Comparison of ENCODE assay signal across 12 cellular contexts in the genomic region with DNA sequence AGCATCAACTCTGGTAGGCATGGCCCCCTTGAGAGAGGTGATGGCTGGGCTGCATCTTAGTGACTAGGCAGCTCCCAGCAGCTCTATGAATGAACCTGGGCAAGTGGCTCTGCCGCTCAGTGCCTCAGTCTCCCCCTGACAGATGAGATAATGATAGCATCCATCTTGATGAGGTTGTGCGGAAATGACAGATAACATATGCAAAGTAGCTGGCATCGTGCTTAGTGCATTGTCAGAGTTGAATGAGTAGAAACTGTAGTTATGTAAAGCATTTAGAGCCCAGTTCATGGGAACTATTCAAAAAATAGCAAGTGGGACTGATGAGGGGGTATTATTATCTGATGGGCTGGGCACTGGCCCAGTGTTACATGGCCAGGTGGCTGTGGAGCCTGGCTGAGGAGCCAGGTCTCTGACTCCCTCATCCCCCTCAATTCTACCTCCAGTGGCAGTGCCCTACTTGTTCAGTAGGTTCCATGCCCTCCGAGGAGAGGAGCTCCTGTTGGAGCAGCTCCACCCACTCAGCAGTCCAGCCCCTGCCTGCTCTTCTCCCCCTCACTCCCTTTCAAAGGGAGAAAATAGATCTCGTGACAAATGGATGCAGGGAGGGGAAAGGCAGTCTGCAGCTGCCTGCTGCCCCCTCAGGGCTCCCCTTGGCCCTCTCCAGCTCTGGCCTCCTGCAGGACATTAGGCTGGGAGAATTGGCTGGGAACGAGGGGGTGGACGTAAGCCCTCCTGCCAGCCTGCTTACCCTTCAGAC. TPM values are rescaled to one million over a fixed set of nuclear protein-coding genes. Genes with fewer than 3 reads are reported as not detected.
DNase-seq lines count a peak whose midpoint lies in the region; FAIRE-seq and TF ChIP-seq lines count a peak whose summit lies in the region.
"Had no signal": no experiment of that assay in that cellular context is flagged by ENCODE, and none has a peak within 500 bp of the region (broad histone marks: within the 10 kb centered on the region; RNA-seq: fewer than 3 reads in every experiment).

No MANE protein-coding gene starts in this region.

- peak overlapping the region; percentile 97 for H3K27ac ChIP-seq in Karpas-422 (ENCODE audit: low read length)
- H3K27ac ChIP-seq in esophagus muscularis mucosa (replicated peaks in 1 of 4): peak overlapping the region; percentile 33 to 60 (median 40)
- peak overlapping the region; percentile 3 to 74 for H3K27ac ChIP-seq in small intestine (ENCODE audit: low read depth in 1 of 2, low read length in 1 of 2)

- H3K27me3 ChIP-seq in Karpas-422 (ENCODE audit: low read length) (no peaks in the 10 kb centered on the region), esophagus muscularis mucosa (no peaks in the 10 kb centered on the region), small intestine (ENCODE audit: control insufficient read depth in 2 of 2, insufficient read depth in 2 of 2, low read length in 2 of 2) (no peaks in the 10 kb centered on the region)
- H3K27me3 ChIP-seq: tibial artery had no signal

- H3K9ac ChIP-seq in Karpas-422 (ENCODE audit: low read length): peak overlapping the region; percentile 79

- no peak overlapping the region for H3K27ac Mint-ChIP-seq in activated CD4-positive, alpha-beta T cell treated with anti-CD3 and anti-CD28 coated beads, Interleukin-2, amount 10 ng/mL, durations not matched to agents 7 days and 5 days

- H3K9me3 ChIP-seq in Karpas-422 (ENCODE audit: low read length): no peaks in the 10 kb centered on the region
- H3K9me3 ChIP-seq in esophagus muscularis mucosa: no peaks in the 10 kb centered on the region
- H3K9me3 ChIP-seq in small intestine (ENCODE audit: control insufficient read depth, low read depth): no peaks in the 10 kb centered on the region
- H3K9me3 ChIP-seq: tibial artery had no signal

- CTCF ChIA-PET in activated CD4-positive, alpha-beta T cell treated with anti-CD3 and anti-CD28 coated beads, Interleukin-2, amount 10 ng/mL, durations not matched to agents 7 days and 5 days (lab: Charles Lee): interaction anchor here (1.1 to 3.5 kb wide), 3 partner anchors 23 to 35 kb away, joined by 3 to 14 read pairs (median 3); no protein-coding TSS in a partner anchor

- FAIRE-seq in GM18507 (lab: Jason Lieb, UNC) (peak; percentile 71), small intestine (lab: Jason Lieb, UNC) (no peak), RCC 7860 (lab: Jason Lieb, UNC) (no peak)

- no peak for TF ChIP-seq CTCF in esophagus muscularis mucosa (IDR thresholded peaks at IDR 0.05)

- H3K9me2 ChIP-seq in Karpas-422 (replicated peaks; ENCODE audit: insufficient read depth, low read length): no peaks in the 10 kb centered on the region

- TF ChIP-seq POLR2A in esophagus muscularis mucosa (IDR thresholded peaks at IDR 0.05; ENCODE audit: low read depth): no peak

- no peaks in the 10 kb centered on the region for H3K27me3 Mint-ChIP-seq in activated CD4-positive, alpha-beta T cell treated with anti-CD3 and anti-CD28 coated beads, Interleukin-2, amount 10 ng/mL, durations not matched to agents 7 days and 5 days

- H4K20me1 ChIP-seq in Karpas-422 (ENCODE audit: insufficient read depth, low read depth, low read length): peaks cover 26% of the 10 kb centered on the region; the same call in 1 of the 2 replicates

- WGBS in esophagus muscularis mucosa: 76% methylated on average over 7 of the region's 7 CpGs
- WGBS in small intestine, 3 donors: 75 to 88% (median 75%) methylated on average over 7 of the region's 7 CpGs

- peak overlapping the region; percentile 72 for H3K4me2 ChIP-seq in Karpas-422 (ENCODE audit: low read depth, low read length, poor library complexity, severe bottlenecking)

- no peaks in the 10 kb centered on the region for H3K9me3 Mint-ChIP-seq in activated CD4-positive, alpha-beta T cell treated with anti-CD3 and anti-CD28 coated beads, Interleukin-2, amount 10 ng/mL, durations not matched to agents 7 days and 5 days

- TF ChIP-seq EP300 in esophagus muscularis mucosa (IDR thresholded peaks at IDR 0.05): no peak

- H3K4me3 Mint-ChIP-seq in activated CD4-positive, alpha-beta T cell treated with anti-CD3 and anti-CD28 coated beads, Interleukin-2, amount 10 ng/mL, durations not matched to agents 7 days and 5 days: no peak overlapping the region

- peaks cover 51% of the 10 kb centered on the region for H3K4me1 Mint-ChIP-seq in activated CD4-positive, alpha-beta T cell treated with anti-CD3 and anti-CD28 coated beads, Interleukin-2, amount 10 ng/mL, durations not matched to agents 7 days and 5 days

- H3K4me1 ChIP-seq in Karpas-422 (ENCODE audit: low read length): peaks cover 100% of the 10 kb centered on the region
- H3K4me1 ChIP-seq in esophagus muscularis mucosa: peaks cover 12 to 97% (median 67%) of the 10 kb centered on the region in 4 donors
- H3K4me1 ChIP-seq in small intestine (ENCODE audit: control insufficient read depth in 2 of 2, insufficient read depth in 1 of 2, low read depth in 1 of 2, low read length in 1 of 2): peaks cover 3 to 25% of the 10 kb centered on the region in 2 donors

- H3K36me3 Mint-ChIP-seq in activated CD4-positive, alpha-beta T cell treated with anti-CD3 and anti-CD28 coated beads, Interleukin-2, amount 10 ng/mL, durations not matched to agents 7 days and 5 days (ENCODE audit: low read depth): no peaks in the 10 kb centered on the region

- H3K36me3 ChIP-seq in Karpas-422 (ENCODE audit: insufficient read depth, low read length) (no peaks in the 10 kb centered on the region), esophagus muscularis mucosa (peaks cover 0 to 6% (median 0%) of the 10 kb centered on the region in 4 donors), small intestine (ENCODE audit: control insufficient read depth in 2 of 2, insufficient read depth in 2 of 2, low read length in 2 of 2) (peaks cover 0 to 3% of the 10 kb centered on the region in 2 donors)

- H3K4me3 ChIP-seq in Karpas-422 (ENCODE audit: low read length): peak overlapping the region; percentile 61
- H3K4me3 ChIP-seq in esophagus muscularis mucosa: no peak overlapping the region
- no peak overlapping the region for H3K4me3 ChIP-seq in small intestine (ENCODE audit: low read depth in 1 of 2, low read length in 2 of 2)
- H3K4me3 ChIP-seq: tibial artery had no signal

- peaks cover 93% of the 10 kb centered on the region for H3K79me2 ChIP-seq in Karpas-422 (ENCODE audit: low read length)

- intact Hi-C loops in esophagus muscularis mucosa (cut with DNase I): no loop called here

- no peak for DNase-seq in GM18507 (ENCODE audit: extremely low spot score, insufficient read length, low read depth)
- peak; percentile 93 for DNase-seq in Karpas-422
- no peak for DNase-seq in esophagus muscularis mucosa (ENCODE audit: extremely low spot score)
- DNase-seq in small intestine: no peak
- DNase-seq in RCC 7860 (ENCODE audit: low spot score): no peak
- no peak for DNase-seq in GOT3 (lab: John Stamatoyannopoulos, UW)
- no peak for DNase-seq in activated CD4-positive, alpha-beta T cell treated with anti-CD3 and anti-CD28 coated beads, Interleukin-2, amount 10 ng/mL, durations not matched to agents 7 days and 5 days
- no peak for DNase-seq in epidermal melanocyte (ENCODE audit: insufficient read length, low spot score)
- DNase-seq: activated CD4-positive, CD25-positive, alpha-beta regulatory T cell treated with anti-CD3 and anti-CD28 coated beads, Interleukin-2, amount 50 U/mL, for 72 hours; activated naive CD4-positive, alpha-beta T cell had no signal

- H2AFZ ChIP-seq in Karpas-422 (ENCODE audit: low read length): no peak overlapping the region

- POLR2A ChIA-PET in activated CD4-positive, alpha-beta T cell treated with anti-CD3 and anti-CD28 coated beads, Interleukin-2, amount 10 ng/mL, durations not matched to agents 7 days and 5 days (lab: Charles Lee): no interaction called here

RNA-seq across cellular contexts. Expression of gene PRKCD, which starts 6.6 kb away (rescaled TPM):
- 22.7 and 27.9 TPM in 2 replicates for total RNA-seq in Karpas-422 (2014; rRNA removed; shearing (Covaris generic); ENCODE audit: low replicate concordance)
- 10 to 100 TPM in 3 of 4 donors, 1 to 10 TPM in 1; 7.0 to 16.7 (median 12.4) TPM for total RNA-seq in esophagus muscularis mucosa
- polyA plus RNA-seq in small intestine: 100 to 1,000 TPM in 1 of 3 donors, 10 to 100 TPM in 2; 28.9 to 150 (median 99.7) TPM
- 10 to 100 TPM; 19.9 to 23.5 TPM for total RNA-seq in activated CD4-positive, alpha-beta T cell treated with anti-CD3 and anti-CD28 coated beads, Interleukin-2, amount 10 ng/mL, durations not matched to agents 7 days and 5 days
- polyA plus RNA-seq: neural cell had no signal

RNA-seq across cellular contexts. Expression of gene RFT1, which starts 37.4 kb away (rescaled TPM):
- total RNA-seq in Karpas-422 (2014; rRNA removed; shearing (Covaris generic); ENCODE audit: low replicate concordance): 20.5 and 29.9 TPM in 2 replicates
- total RNA-seq in esophagus muscularis mucosa: 10 to 100 TPM in 1 of 4 donors, 1 to 10 TPM in 3; 6.8 to 10.3 (median 9.0) TPM
- polyA plus RNA-seq in small intestine: 10 to 100 TPM in 1 of 3 donors, 1 to 10 TPM in 2; 1.3 to 17.2 (median 1.9) TPM
- total RNA-seq in activated CD4-positive, alpha-beta T cell treated with anti-CD3 and anti-CD28 coated beads, Interleukin-2, amount 10 ng/mL, durations not matched to agents 7 days and 5 days: 10 to 100 TPM; 33.3 to 34.1 TPM

Comparison
In these comparisons a context has a peak if more than half of its experiments do, and no peak if none do; other contexts are left out.
1. H3K27ac ChIP-seq: peak in every context shown above with its lines; median percentile 97 in Karpas-422; 40 in esophagus muscularis mucosa; 38 in small intestine.